In the genomic region with DNA sequence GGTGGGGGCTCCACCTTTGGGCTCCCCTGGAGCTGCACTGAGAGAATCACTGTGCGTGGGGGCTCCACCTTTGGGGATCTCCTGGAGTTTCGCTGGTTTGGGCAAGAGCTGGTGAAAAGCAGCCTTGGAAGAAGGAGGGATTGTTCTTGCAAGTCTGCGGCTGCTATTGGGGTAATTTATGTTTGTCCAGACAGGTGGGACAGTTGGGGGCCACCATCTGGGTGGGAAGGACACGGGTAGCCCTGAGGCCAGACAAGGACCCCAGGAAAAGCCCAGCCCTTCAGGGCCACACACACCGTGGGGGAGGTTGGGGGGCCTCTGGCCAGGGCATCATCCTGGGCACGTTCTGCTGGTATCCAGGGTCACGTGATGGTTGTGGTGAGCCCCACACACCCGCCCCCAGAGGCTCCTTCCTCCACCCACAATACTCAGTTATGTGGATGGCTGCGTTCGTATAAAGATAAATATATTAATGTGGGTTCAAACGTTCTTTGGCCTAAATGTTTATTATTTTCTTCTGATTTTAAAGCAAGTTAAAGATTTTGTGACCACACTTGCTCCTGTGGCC, we compare ENCODE assay signal across 25 cellular contexts. TPM values are rescaled to one million over a fixed set of nuclear protein-coding genes. Genes with fewer than 3 reads are reported as not detected.
"Had no signal": no experiment of that assay in that cellular context is flagged by ENCODE, and none has a peak within 500 bp of the region (broad histone marks: within the 10 kb centered on the region; RNA-seq: fewer than 3 reads in every experiment).

No MANE protein-coding gene starts in this region.

- ATAC-seq: activated T-cell treated with anti-CD3 and anti-CD28 coated beads, Interleukin-2, amount 50 U/mL, for 72 hours; SK-N-SH treated with all-trans-retinoic acid at 6 μM for 48 hours had no signal

- H3K4me3 ChIP-seq: coronary artery, MG63, SJSA1 had no signal

- H3K4me1 ChIP-seq: SJSA1 had no signal

- H3K27ac ChIP-seq: coronary artery, RWPE1, SJSA1 had no signal

- H3K9me3 ChIP-seq: MG63, SJSA1 had no signal

- H3K36me3 ChIP-seq: MG63, SJSA1 had no signal

- DNase-seq: activated CD4-positive, alpha-beta memory T cell treated with anti-CD3 and anti-CD28 coated beads for 36 hours; activated CD4-positive, alpha-beta T cell treated with anti-CD3 and anti-CD28 coated beads, Interleukin-2, amount 10 ng/mL, durations not matched to agents 7 days and 5 days; activated CD4-positive, CD25-positive, alpha-beta regulatory T cell; activated CD8-positive, alpha-beta memory T cell treated with anti-CD3 and anti-CD28 coated beads, Interleukin-2, amount 50 U/mL, for 4 hours; activated gamma-delta T cell treated with Interleukin-2 at 50 U/mL for 16 hours; activated naive CD4-positive, alpha-beta T cell treated with anti-CD3 and anti-CD28 coated beads, Interleukin-2, amount 10 ng/mL, durations not matched to agents 7 days and 5 days; activated naive CD8-positive, alpha-beta T cell treated with anti-CD3 and anti-CD28 coated beads for 36 hours; activated T-cell treated with anti-CD3 and anti-CD28 coated beads, Interleukin-2, amount 50 U/mL, for 72 hours; caudate nucleus; MG63; NCI-H1105 treated with DMSO at 0.1 percent for 48 hours; NCI-H1436 treated with DMSO at 0.1 percent for 48 hours; NCI-H187; NCI-H2081; NCI-H510A treated with DMSO at 0.1 percent for 48 hours; NCI-H69; NK-92 treated with Interleukin-12 subunit alpha and Interleukin-12 subunit beta, amount 100 ng/mL, for 24 hours; OCI-M1; SHP77; SW 1271 had no signal

RNA-seq across cellular contexts. Expression of a gene that starts 47.7 kb away (rescaled TPM):
- total RNA-seq: activated CD4-positive, alpha-beta memory T cell treated with anti-CD3 and anti-CD28 coated beads for 36 hours; activated naive CD8-positive, alpha-beta T cell treated with anti-CD3 and anti-CD28 coated beads for 36 hours; activated T-cell treated with anti-CD3 and anti-CD28 coated beads, Interleukin-2, amount 50 U/mL, for 72 hours; activated T-helper 2 cell treated with anti-CD3 and anti-CD28 coated beads, Interferon-gamma antibody, Interleukin-2, Interleukin-4, amounts not matched to agents 10 μg/mL and 5 μg/mL and 100 μg/mL, durations not matched to agents 14 hours and 24 hours and 36 hours; SJSA1 had no signal
